17 cellular contexts compared by ENCODE assay signal in genomic region chr21:35223480-35224156, GRCh38.
DNase-seq lines count a peak whose midpoint lies in the region; ATAC-seq and TF ChIP-seq lines count a peak whose summit lies in the region.
"Had no signal": no experiment of that assay in that cellular context is flagged by ENCODE, and none has a peak within 500 bp of the region (broad histone marks: within the 10 kb centered on the region; RNA-seq: fewer than 3 reads in every experiment).

No MANE protein-coding gene starts in this region.

- H3K4me2 ChIP-seq in OCI-LY1 (ENCODE audit: low read length) = no peak overlapping the region
- H3K4me2 ChIP-seq in Karpas-422 (ENCODE audit: low read depth, low read length, poor library complexity, severe bottlenecking) = no peak overlapping the region

- H3K36me3 ChIP-seq in OCI-LY1 (ENCODE audit: insufficient read depth, low read length) (peaks cover 4% of the 10 kb centered on the region; the same call in 1 of the 2 replicates), transverse colon (no peaks in the 10 kb centered on the region), Karpas-422 (ENCODE audit: insufficient read depth, low read length) (no peaks in the 10 kb centered on the region)
- H3K36me3 ChIP-seq: gastroesophageal sphincter had no signal

- H3K9ac ChIP-seq in OCI-LY1 (ENCODE audit: low read length) (no peak overlapping the region; the same call in 1 of the 2 replicates), Karpas-422 (ENCODE audit: low read length) (no peak overlapping the region)

- no peak for DNase-seq in activated CD4-positive, alpha-beta T cell treated with anti-CD3 and anti-CD28 coated beads, Interleukin-2, amount 10 ng/mL, durations not matched to agents 24 days and 14 days
- DNase-seq in activated CD4-positive, alpha-beta T cell treated with anti-CD3 and anti-CD28 coated beads for 4 hours = no peak
- DNase-seq in NCI-H128 (lab: John Stamatoyannopoulos, UW; ENCODE audit: unreplicated experiment) (peak; percentile 22), naive B cell (no peak), transverse colon (no peak), Karpas-422 (no peak)
- DNase-seq: activated CD4-positive, alpha-beta T cell treated with anti-CD3 and anti-CD28 coated beads, Interleukin-2, amount 50 U/mL, for 1 hour; amygdala; Caco-2; naive thymus-derived CD8-positive, alpha-beta T cell; NCI-H1048; stimulated activated CD4-positive, alpha-beta T cell treated with anti-CD3 and anti-CD28 coated beads, Interleukin-15, amount 100 ng/mL, for 24 hours had no signal

- H3K4me3 Mint-ChIP-seq in activated CD4-positive, alpha-beta T cell treated with anti-CD3 and anti-CD28 coated beads, Interleukin-2, amount 10 ng/mL, durations not matched to agents 24 days and 14 days = no peak overlapping the region
- no peak overlapping the region for H3K4me3 Mint-ChIP-seq in naive B cell

- no peak for TF ChIP-seq EP300 in transverse colon (IDR thresholded peaks at IDR 0.05; ENCODE audit: low read depth)

- H2AFZ ChIP-seq in OCI-LY1 (ENCODE audit: low read length) (no peak overlapping the region), Karpas-422 (ENCODE audit: low read length) (no peak overlapping the region)

- H3K9me2 ChIP-seq in OCI-LY1 (ENCODE audit: low read depth, low read length) (no peaks in the 10 kb centered on the region), Karpas-422 (replicated peaks; ENCODE audit: insufficient read depth, low read length) (no peaks in the 10 kb centered on the region)

- no peaks in the 10 kb centered on the region for H3K36me3 Mint-ChIP-seq in activated CD4-positive, alpha-beta T cell treated with anti-CD3 and anti-CD28 coated beads, Interleukin-2, amount 10 ng/mL, durations not matched to agents 24 days and 14 days (ENCODE audit: low read depth)
- H3K36me3 Mint-ChIP-seq in naive B cell = no peaks in the 10 kb centered on the region
- H3K36me3 Mint-ChIP-seq: IgD-negative memory B cell; naive thymus-derived CD8-positive, alpha-beta T cell had no signal

- in situ Hi-C loops in transverse colon (cut with MboI; ENCODE audit: low pct_ligation_motif_present in 1 of 4, low pct_unique_long_range_greater_than_20kb in 1 of 4, low sequenced_read_pairs in 3 of 4) = loop anchor here in 1 of 4 donors (25.0 kb wide), 1 partner anchor 336 kb away; no protein-coding TSS in a partner anchor

- H3K27ac ChIP-seq in OCI-LY1 (ENCODE audit: low read depth, low read length, poor library complexity, severe bottlenecking) = peak overlapping the region; percentile 84
- no peak overlapping the region for H3K27ac ChIP-seq in transverse colon
- no peak overlapping the region for H3K27ac ChIP-seq in Karpas-422 (ENCODE audit: low read length)
- H3K27ac ChIP-seq: gastroesophageal sphincter had no signal

- peaks cover 17% of the 10 kb centered on the region; the same call in 1 of the 2 replicates for H3F3A ChIP-seq in OCI-LY1 (ENCODE audit: insufficient read depth, low read length)

- intact Hi-C loops in activated CD4-positive, alpha-beta T cell treated with anti-CD3 and anti-CD28 coated beads, Interleukin-2, amount 10 ng/mL, durations not matched to agents 24 days and 14 days (cut with micrococcal nuclease) = loop anchor here (2.0 to 10.0 kb wide), 7 partner anchors 73 to 419 kb away; no protein-coding TSS in a partner anchor
- intact Hi-C loops in transverse colon (cut with DNase I; ENCODE audit: low total_unique reads) = no loop called here

- H3K79me2 ChIP-seq in OCI-LY1 (ENCODE audit: insufficient read depth, low read length) = no peaks in the 10 kb centered on the region; the same call in 1 of the 2 replicates
- no peaks in the 10 kb centered on the region for H3K79me2 ChIP-seq in Karpas-422 (ENCODE audit: low read length)

- H3K27me3 Mint-ChIP-seq in activated CD4-positive, alpha-beta T cell treated with anti-CD3 and anti-CD28 coated beads, Interleukin-2, amount 10 ng/mL, durations not matched to agents 24 days and 14 days = no peaks in the 10 kb centered on the region
- H3K27me3 Mint-ChIP-seq in naive B cell = no peaks in the 10 kb centered on the region
- H3K27me3 Mint-ChIP-seq: IgD-negative memory B cell; naive thymus-derived CD8-positive, alpha-beta T cell; progenitor cell of endocrine pancreas had no signal

- TF ChIP-seq CTCF in OCI-LY1 (IDR thresholded peaks at IDR 0.05; ENCODE audit: low read length) = no peak
- no peak for TF ChIP-seq CTCF in transverse colon (IDR thresholded peaks at IDR 0.05)

- H3K9me3 Mint-ChIP-seq in activated CD4-positive, alpha-beta T cell treated with anti-CD3 and anti-CD28 coated beads, Interleukin-2, amount 10 ng/mL, durations not matched to agents 24 days and 14 days = no peaks in the 10 kb centered on the region
- no peaks in the 10 kb centered on the region for H3K9me3 Mint-ChIP-seq in naive B cell
- H3K9me3 Mint-ChIP-seq: IgD-negative memory B cell had no signal

- H4K20me1 ChIP-seq in OCI-LY1 (ENCODE audit: insufficient read depth, low read length) (no peaks in the 10 kb centered on the region), Karpas-422 (ENCODE audit: insufficient read depth, low read depth, low read length) (no peaks in the 10 kb centered on the region)

- H3K27me3 ChIP-seq in OCI-LY1 (ENCODE audit: insufficient read depth, low read length) (no peaks in the 10 kb centered on the region), transverse colon (no peaks in the 10 kb centered on the region), Karpas-422 (ENCODE audit: low read length) (no peaks in the 10 kb centered on the region)
- H3K27me3 ChIP-seq: gastroesophageal sphincter had no signal

- H3K4me1 ChIP-seq in OCI-LY1 (ENCODE audit: insufficient read depth, low read length, severe bottlenecking) (peaks cover 63% of the 10 kb centered on the region), transverse colon (no peaks in the 10 kb centered on the region), Karpas-422 (ENCODE audit: low read length) (peaks cover 43% of the 10 kb centered on the region)
- H3K4me1 ChIP-seq: gastroesophageal sphincter had no signal

- H3K4me3 ChIP-seq in OCI-LY1 (ENCODE audit: low read depth, low read length, poor library complexity, severe bottlenecking) = no peak overlapping the region
- H3K4me3 ChIP-seq in transverse colon = no peak overlapping the region
- H3K4me3 ChIP-seq in Karpas-422 (ENCODE audit: low read length) = no peak overlapping the region
- H3K4me3 ChIP-seq: gastroesophageal sphincter had no signal

- H3K27ac Mint-ChIP-seq in activated CD4-positive, alpha-beta T cell treated with anti-CD3 and anti-CD28 coated beads, Interleukin-2, amount 10 ng/mL, durations not matched to agents 24 days and 14 days = peak overlapping the region; percentile 63
- peak overlapping the region in 4 of 6 donors; percentile 65 to 89 (median 82) for H3K27ac Mint-ChIP-seq in naive B cell
- H3K27ac Mint-ChIP-seq: IgD-negative memory B cell had no signal

- peaks cover 37% of the 10 kb centered on the region for H3K4me1 Mint-ChIP-seq in activated CD4-positive, alpha-beta T cell treated with anti-CD3 and anti-CD28 coated beads, Interleukin-2, amount 10 ng/mL, durations not matched to agents 24 days and 14 days
- peaks cover 27 to 43% (median 37%) of the 10 kb centered on the region in 3 donors for H3K4me1 Mint-ChIP-seq in naive B cell

- ATAC-seq in naive B cell (ENCODE audit: low read depth in 2 of 2) (no peak), GM18498 (IDR thresholded peaks at IDR 0.05; ENCODE audit: unreplicated experiment) (no peak)
- ATAC-seq: gastroesophageal sphincter; naive thymus-derived CD8-positive, alpha-beta T cell had no signal

- 74 to 97% methylated on average over 3 to 6 of the region's 6 CpGs for WGBS in transverse colon (ENCODE audit: low coverage in 1 of 2), 2 donors

- H3K9me3 ChIP-seq in OCI-LY1 (ENCODE audit: low read length) (no peaks in the 10 kb centered on the region), transverse colon (no peaks in the 10 kb centered on the region), Karpas-422 (ENCODE audit: low read length) (no peaks in the 10 kb centered on the region)
- H3K9me3 ChIP-seq: Caco-2, gastroesophageal sphincter had no signal

- no peak for TF ChIP-seq POLR2A in transverse colon (IDR thresholded peaks at IDR 0.05)
